ENCODE assay signal across 1 cellular context in genomic region chr17:50210249-50211225, GRCh38.
TF ChIP-seq lines count a peak whose summit lies in the region.

No MANE protein-coding gene starts in this region.

TF ChIP-seq in WTC11, 78 proteins besides CTCF, POLR2A, EP300 and RAD21 (continued from another document):
- TF ChIP-seq AFF4 (CRISPR knock-in tag; IDR thresholded peaks at IDR 0.05; ENCODE audit: borderline replicate concordance), result no peak
- peak; percentile 90 for TF ChIP-seq ZNF423 (CRISPR knock-in tag; IDR thresholded peaks at IDR 0.05)
- no peak for TF ChIP-seq ZNF121 (CRISPR knock-in tag; IDR thresholded peaks at IDR 0.05)
- TF ChIP-seq ATF6 (CRISPR knock-in tag; IDR thresholded peaks at IDR 0.05), result no peak
- no peak for TF ChIP-seq NR2C2 (CRISPR knock-in tag; IDR thresholded peaks at IDR 0.05)
- TF ChIP-seq ZNF219 (CRISPR knock-in tag; IDR thresholded peaks at IDR 0.05; ENCODE audit: borderline replicate concordance), result no peak
- TF ChIP-seq ZNF671 (CRISPR knock-in tag; IDR thresholded peaks at IDR 0.05), result no peak
- TF ChIP-seq NFATC4 (CRISPR knock-in tag; IDR thresholded peaks at IDR 0.05), result no peak
- 0 out of 2 replicates have a peak, but pooled peaks have one; percentile 65 for TF ChIP-seq FOXP1 (CRISPR knock-in tag; IDR thresholded peaks at IDR 0.05; ENCODE audit: borderline replicate concordance)
- no peak for TF ChIP-seq GRHL2 (CRISPR knock-in tag; IDR thresholded peaks at IDR 0.05; ENCODE audit: insufficient replicate concordance, severe bottlenecking)
- TF ChIP-seq, protein P1, sequence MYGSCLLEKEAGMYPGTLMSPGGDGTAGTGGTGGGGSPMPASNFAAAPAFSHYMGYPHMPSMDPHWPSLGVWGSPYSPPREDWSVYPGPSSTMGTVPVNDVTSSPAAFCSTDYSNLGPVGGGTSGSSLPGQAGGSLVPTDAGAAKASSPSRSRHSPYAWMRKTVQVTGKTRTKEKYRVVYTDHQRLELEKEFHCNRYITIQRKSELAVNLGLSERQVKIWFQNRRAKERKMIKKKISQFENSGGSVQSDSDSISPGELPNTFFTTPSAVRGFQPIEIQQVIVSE (CRISPR knock-in tag; IDR thresholded peaks at IDR 0.05; ENCODE audit: borderline replicate concordance), result no peak
- TF ChIP-seq, protein P2, sequence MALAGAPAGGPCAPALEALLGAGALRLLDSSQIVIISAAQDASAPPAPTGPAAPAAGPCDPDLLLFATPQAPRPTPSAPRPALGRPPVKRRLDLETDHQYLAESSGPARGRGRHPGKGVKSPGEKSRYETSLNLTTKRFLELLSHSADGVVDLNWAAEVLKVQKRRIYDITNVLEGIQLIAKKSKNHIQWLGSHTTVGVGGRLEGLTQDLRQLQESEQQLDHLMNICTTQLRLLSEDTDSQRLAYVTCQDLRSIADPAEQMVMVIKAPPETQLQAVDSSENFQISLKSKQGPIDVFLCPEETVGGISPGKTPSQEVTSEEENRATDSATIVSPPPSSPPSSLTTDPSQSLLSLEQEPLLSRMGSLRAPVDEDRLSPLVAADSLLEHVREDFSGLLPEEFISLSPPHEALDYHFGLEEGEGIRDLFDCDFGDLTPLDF (CRISPR knock-in tag; IDR thresholded peaks at IDR 0.05), result no peak
- no peak for TF ChIP-seq ZBTB21 (CRISPR knock-in tag; IDR thresholded peaks at IDR 0.05; ENCODE audit: borderline replicate concordance)
- no peak for TF ChIP-seq ZNF138 (CRISPR knock-in tag; conservative IDR thresholded peaks at IDR 0.05)
- no peak for TF ChIP-seq SMAD4 (CRISPR knock-in tag; IDR thresholded peaks at IDR 0.05)
- no peak for TF ChIP-seq ZNF425 (CRISPR knock-in tag; conservative IDR thresholded peaks at IDR 0.05)
